ENCODE assay signal across 19 cellular contexts in the genomic region with DNA sequence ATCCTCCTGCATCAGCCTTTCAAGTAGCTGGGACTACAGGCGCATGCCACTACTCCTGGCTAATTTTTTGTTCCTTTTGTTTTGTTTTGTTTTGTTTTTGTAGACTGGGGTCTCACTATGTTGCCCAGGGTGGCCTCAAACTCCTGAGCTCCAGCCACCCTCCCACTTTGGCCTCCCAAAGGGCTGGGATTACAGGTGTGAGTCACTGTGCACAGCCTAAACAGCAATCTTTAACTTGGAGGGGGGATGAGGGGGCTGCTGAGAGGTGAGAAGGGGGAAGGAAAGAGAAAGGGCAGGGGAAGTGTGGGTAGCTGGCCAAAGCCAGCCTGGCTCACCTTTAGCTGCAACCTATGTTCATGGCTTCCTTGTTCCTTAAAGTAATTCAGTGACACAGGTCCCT.
DNase-seq lines count a peak whose midpoint lies in the region; ATAC-seq lines count a peak whose summit lies in the region.
"Had no signal": no experiment of that assay in that cellular context is flagged by ENCODE, and none has a peak within 500 bp of the region (broad histone marks: within the 10 kb centered on the region; RNA-seq: fewer than 3 reads in every experiment).

No MANE protein-coding gene starts in this region.

- no peaks in the 10 kb centered on the region for H3K27me3 Mint-ChIP-seq in activated naive CD8-positive, alpha-beta T cell treated with anti-CD3 and anti-CD28 coated beads, Interleukin-2, amount 10 ng/mL, durations not matched to agents 7 days and 5 days
- no peaks in the 10 kb centered on the region for H3K27me3 Mint-ChIP-seq in activated naive CD8-positive, alpha-beta T cell treated with anti-CD3 and anti-CD28 coated beads for 36 hours
- no peaks in the 10 kb centered on the region for H3K27me3 Mint-ChIP-seq in activated CD8-positive, alpha-beta T cell treated with anti-CD3 and anti-CD28 coated beads, Interleukin-2, amount 10 ng/mL, durations not matched to agents 7 days and 5 days (ENCODE audit: low read depth)
- no peaks in the 10 kb centered on the region for H3K27me3 Mint-ChIP-seq in naive thymus-derived CD4-positive, alpha-beta T cell

- no peak for DNase-seq in activated naive CD8-positive, alpha-beta T cell treated with anti-CD3 and anti-CD28 coated beads, Interleukin-2, amount 10 ng/mL, durations not matched to agents 7 days and 5 days
- no peak for DNase-seq in activated naive CD8-positive, alpha-beta T cell treated with anti-CD3 and anti-CD28 coated beads for 36 hours
- DNase-seq in activated CD8-positive, alpha-beta T cell treated with anti-CD3 and anti-CD28 coated beads, Interleukin-2, amount 10 ng/mL, durations not matched to agents 7 days and 5 days = no peak
- no peak for DNase-seq in naive thymus-derived CD4-positive, alpha-beta T cell
- DNase-seq in islet precursor cell (no peak), RKO (ENCODE audit: low spot score) (no peak), amniotic stem cell (lab: John Stamatoyannopoulos, UW) (no peak)
- DNase-seq: DND-41, GDM1, GM23248, NCI-H1092, NCI-H1694, NCI-H446 treated with DMSO at 0.1 percent for 48 hours, NCI-H748 treated with DMSO at 0.1 percent for 48 hours, PC-9 had no signal

- POLR2A ChIA-PET in activated naive CD8-positive, alpha-beta T cell treated with anti-CD3 and anti-CD28 coated beads, Interleukin-2, amount 10 ng/mL, durations not matched to agents 7 days and 5 days (lab: Charles Lee) = interaction anchor here (1.6 kb wide), 1 partner anchor 169 kb away, joined by 3 read pairs; no protein-coding TSS in a partner anchor
- POLR2A ChIA-PET in activated CD8-positive, alpha-beta T cell treated with anti-CD3 and anti-CD28 coated beads, Interleukin-2, amount 10 ng/mL, durations not matched to agents 7 days and 5 days (lab: Charles Lee) = no interaction called here
- POLR2A ChIA-PET in naive thymus-derived CD4-positive, alpha-beta T cell (lab: Charles Lee) = no interaction called here

- CTCF ChIA-PET in activated CD8-positive, alpha-beta T cell treated with anti-CD3 and anti-CD28 coated beads, Interleukin-2, amount 10 ng/mL, durations not matched to agents 7 days and 5 days (lab: Charles Lee) = interaction anchor here (1.0 to 1.4 kb wide), 2 partner anchors 9 to 36 kb away, joined by 3 read pairs; no protein-coding TSS in a partner anchor
- CTCF ChIA-PET in naive thymus-derived CD4-positive, alpha-beta T cell (lab: Charles Lee) = interaction anchor here (1.5 kb wide), 1 partner anchor 11 kb away, joined by 6 read pairs; no protein-coding TSS in a partner anchor

- H3K9me3 ChIP-seq in naive thymus-derived CD4-positive, alpha-beta T cell (ENCODE audit: control insufficient read depth in 2 of 3, low read length in 3 of 3) = no peaks in the 10 kb centered on the region

- ATAC-seq in activated naive CD8-positive, alpha-beta T cell treated with anti-CD3 and anti-CD28 coated beads, Interleukin-2, amount 10 ng/mL, durations not matched to agents 7 days and 5 days (ENCODE audit: low read depth) = no peak
- ATAC-seq in activated CD8-positive, alpha-beta T cell treated with anti-CD3 and anti-CD28 coated beads, Interleukin-2, amount 10 ng/mL, durations not matched to agents 7 days and 5 days = no peak
- no peak for ATAC-seq in naive thymus-derived CD4-positive, alpha-beta T cell
- no peak for ATAC-seq in GM21381 (IDR thresholded peaks at IDR 0.05; ENCODE audit: unreplicated experiment)
- ATAC-seq: Right ventricle myocardium inferior had no signal

- H3K4me1 ChIP-seq in naive thymus-derived CD4-positive, alpha-beta T cell (ENCODE audit: control insufficient read depth in 2 of 2, insufficient read depth in 2 of 2, low read length in 2 of 2) = no peaks in the 10 kb centered on the region

- H3K4me3 Mint-ChIP-seq in activated naive CD8-positive, alpha-beta T cell treated with anti-CD3 and anti-CD28 coated beads, Interleukin-2, amount 10 ng/mL, durations not matched to agents 7 days and 5 days = no peak overlapping the region
- H3K4me3 Mint-ChIP-seq in activated naive CD8-positive, alpha-beta T cell treated with anti-CD3 and anti-CD28 coated beads for 36 hours = no peak overlapping the region
- H3K4me3 Mint-ChIP-seq in activated CD8-positive, alpha-beta T cell treated with anti-CD3 and anti-CD28 coated beads, Interleukin-2, amount 10 ng/mL, durations not matched to agents 7 days and 5 days = no peak overlapping the region
- no peak overlapping the region for H3K4me3 Mint-ChIP-seq in naive thymus-derived CD4-positive, alpha-beta T cell
- H3K4me3 Mint-ChIP-seq: CD14-positive monocyte had no signal

- no peak overlapping the region for H3K4me3 ChIP-seq in naive thymus-derived CD4-positive, alpha-beta T cell (ENCODE audit: low read length)
- H3K4me3 ChIP-seq: GM23248, PC-9 had no signal

- H3K27ac ChIP-seq in naive thymus-derived CD4-positive, alpha-beta T cell (ENCODE audit: low read depth, low read length) = no peak overlapping the region
- H3K27ac ChIP-seq: GM23248, KMS-11, PC-9 had no signal

- no peaks in the 10 kb centered on the region for H3K27me3 ChIP-seq in naive thymus-derived CD4-positive, alpha-beta T cell (ENCODE audit: control insufficient read depth in 2 of 2, insufficient read depth in 2 of 2, low read length in 2 of 2)

- peak overlapping the region; percentile 15 for H3K27ac Mint-ChIP-seq in activated naive CD8-positive, alpha-beta T cell treated with anti-CD3 and anti-CD28 coated beads, Interleukin-2, amount 10 ng/mL, durations not matched to agents 7 days and 5 days
- no peak overlapping the region for H3K27ac Mint-ChIP-seq in activated naive CD8-positive, alpha-beta T cell treated with anti-CD3 and anti-CD28 coated beads for 36 hours
- H3K27ac Mint-ChIP-seq in activated CD8-positive, alpha-beta T cell treated with anti-CD3 and anti-CD28 coated beads, Interleukin-2, amount 10 ng/mL, durations not matched to agents 7 days and 5 days = peak overlapping the region; percentile 64
- H3K27ac Mint-ChIP-seq in naive thymus-derived CD4-positive, alpha-beta T cell = peak overlapping the region in 8 of 9 donors; percentile 17 to 86 (median 52)

- H3K36me3 Mint-ChIP-seq in activated naive CD8-positive, alpha-beta T cell treated with anti-CD3 and anti-CD28 coated beads, Interleukin-2, amount 10 ng/mL, durations not matched to agents 7 days and 5 days = peaks cover 6% of the 10 kb centered on the region
- H3K36me3 Mint-ChIP-seq in activated naive CD8-positive, alpha-beta T cell treated with anti-CD3 and anti-CD28 coated beads for 36 hours = peaks cover 4% of the 10 kb centered on the region
- H3K36me3 Mint-ChIP-seq in activated CD8-positive, alpha-beta T cell treated with anti-CD3 and anti-CD28 coated beads, Interleukin-2, amount 10 ng/mL, durations not matched to agents 7 days and 5 days (ENCODE audit: low read depth) = peaks cover 8% of the 10 kb centered on the region
- H3K36me3 Mint-ChIP-seq in naive thymus-derived CD4-positive, alpha-beta T cell = peaks cover 0 to 6% (median 3%) of the 10 kb centered on the region in 5 donors

- intact Hi-C loops in naive thymus-derived CD4-positive, alpha-beta T cell (cut with micrococcal nuclease) = no loop called here

- H3K4me1 Mint-ChIP-seq in activated naive CD8-positive, alpha-beta T cell treated with anti-CD3 and anti-CD28 coated beads, Interleukin-2, amount 10 ng/mL, durations not matched to agents 7 days and 5 days = peaks cover 5% of the 10 kb centered on the region
- peaks cover 9% of the 10 kb centered on the region for H3K4me1 Mint-ChIP-seq in activated naive CD8-positive, alpha-beta T cell treated with anti-CD3 and anti-CD28 coated beads for 36 hours
- H3K4me1 Mint-ChIP-seq in activated CD8-positive, alpha-beta T cell treated with anti-CD3 and anti-CD28 coated beads, Interleukin-2, amount 10 ng/mL, durations not matched to agents 7 days and 5 days (ENCODE audit: low read depth) = peaks cover 7% of the 10 kb centered on the region
- H3K4me1 Mint-ChIP-seq in naive thymus-derived CD4-positive, alpha-beta T cell = peaks cover 0 to 15% (median 8%) of the 10 kb centered on the region in 7 donors

- peaks cover 0 to 20% (median 2%) of the 10 kb centered on the region in 3 experiments for H3K36me3 ChIP-seq in naive thymus-derived CD4-positive, alpha-beta T cell (ENCODE audit: control insufficient read depth in 2 of 3, insufficient read depth in 3 of 3, low read length in 3 of 3)

- H3K9me3 Mint-ChIP-seq in activated naive CD8-positive, alpha-beta T cell treated with anti-CD3 and anti-CD28 coated beads, Interleukin-2, amount 10 ng/mL, durations not matched to agents 7 days and 5 days = no peaks in the 10 kb centered on the region
- H3K9me3 Mint-ChIP-seq in activated naive CD8-positive, alpha-beta T cell treated with anti-CD3 and anti-CD28 coated beads for 36 hours = no peaks in the 10 kb centered on the region
- H3K9me3 Mint-ChIP-seq in activated CD8-positive, alpha-beta T cell treated with anti-CD3 and anti-CD28 coated beads, Interleukin-2, amount 10 ng/mL, durations not matched to agents 7 days and 5 days (ENCODE audit: insufficient read depth) = no peaks in the 10 kb centered on the region
- no peaks in the 10 kb centered on the region for H3K9me3 Mint-ChIP-seq in naive thymus-derived CD4-positive, alpha-beta T cell
- H3K9me3 Mint-ChIP-seq: CD14-positive monocyte had no signal
